Comparison of ENCODE assay signal across 21 cellular contexts in genomic region chr11:3119141-3119821, GRCh38. TPM values are rescaled to one million over a fixed set of nuclear protein-coding genes. Genes with fewer than 3 reads are reported as not detected.
A peak's percentile ranks its signal among the peaks of the same experiment; 100 is the strongest.
DNase-seq lines count a peak whose midpoint lies in the region; ATAC-seq, FAIRE-seq and TF ChIP-seq lines count a peak whose summit lies in the region.
"Had no signal": no experiment of that assay in that cellular context is flagged by ENCODE, and none has a peak within 500 bp of the region (broad histone marks: within the 10 kb centered on the region; RNA-seq: fewer than 3 reads in every experiment).

No MANE protein-coding gene starts in this region.

- no peaks in the 10 kb centered on the region for H3K4me1 ChIP-seq in right lobe of liver
- no peaks in the 10 kb centered on the region for H3K4me1 ChIP-seq in HepG2 (ENCODE audit: insufficient read depth, low read length)
- peaks cover 19% of the 10 kb centered on the region for H3K4me1 ChIP-seq in upper lobe of right lung

- TF ChIP-seq EP300 in HepG2 (IDR thresholded peaks at IDR 0.05; ENCODE audit: low read depth in 2 of 2, low read length in 2 of 2) = no peak
- no peak for TF ChIP-seq EP300 in HepG2 (CRISPR knock-in tag; IDR thresholded peaks at IDR 0.05; ENCODE audit: borderline replicate concordance)

- no peak for FAIRE-seq in HepG2 (lab: Jason Lieb, UNC)
- FAIRE-seq in GM19239 (lab: Jason Lieb, UNC) = no peak
- FAIRE-seq: D721Med, GM12892 had no signal

- H3K4me3 ChIP-seq in right lobe of liver (no peak overlapping the region), HepG2 (replicated peaks in 1 of 3; ENCODE audit: insufficient read depth in 1 of 3, low read depth in 2 of 3, low read length in 3 of 3) (no peak overlapping the region), upper lobe of right lung (no peak overlapping the region)

- ATAC-seq in right lobe of liver (no peak), HepG2 (no peak), upper lobe of right lung (no peak), HG03571 (IDR thresholded peaks at IDR 0.05; ENCODE audit: unreplicated experiment) (no peak)
- ATAC-seq: HCT116 had no signal

- H3K36me3 ChIP-seq in right lobe of liver (no peaks in the 10 kb centered on the region), HepG2 (replicated peaks in 1 of 2; ENCODE audit: control insufficient read depth in 1 of 2, insufficient read depth in 2 of 2, low read length in 2 of 2) (no peaks in the 10 kb centered on the region), upper lobe of right lung (peaks cover 23% of the 10 kb centered on the region)

- peak; percentile 16 to 41 (median 38) for DNase-seq in right lobe of liver
- no peak for DNase-seq in HepG2 (ENCODE audit: low spot score)
- peak; percentile 86 for DNase-seq in chondrocyte (ENCODE audit: low spot score)
- DNase-seq in mesenteric fat pad (ENCODE audit: low spot score) = peak; percentile 75
- peak; percentile 54 for DNase-seq in upper lobe of right lung
- no peak for DNase-seq in stimulated activated naive CD4-positive, alpha-beta T cell (lab: John Stamatoyannopoulos, UW)
- DNase-seq in GM19239 (ENCODE audit: insufficient read length, low spot score) = no peak
- DNase-seq: CD4-positive, alpha-beta memory T cell; DMS79 treated with DMSO at 0.1 percent for 48 hours; GDM1; KBM-7; NCI-H1048; NCI-H226; NCI-H526; OCI-M1 had no signal

- no peak for TF ChIP-seq CTCF in right lobe of liver (IDR thresholded peaks at IDR 0.05)
- TF ChIP-seq CTCF in HepG2 (CRISPR knock-in tag; IDR thresholded peaks at IDR 0.05) = no peak
- no peak for TF ChIP-seq CTCF in chondrocyte (IDR thresholded peaks at IDR 0.05)
- no peak for TF ChIP-seq CTCF in upper lobe of right lung (IDR thresholded peaks at IDR 0.05)

- peaks cover 5% of the 10 kb centered on the region for H3K9me3 Mint-ChIP-seq in chondrocyte (ENCODE audit: low read depth)

- H3K79me2 ChIP-seq in HepG2 (ENCODE audit: insufficient read depth, low read length) = no peaks in the 10 kb centered on the region

- CTCF ChIA-PET in HepG2 (lab: Yijun Ruan, JAX; ENCODE audit: low intra/inter-chr PET ratio, low total read pairs) = no interaction called here

- POLR2A ChIA-PET in HepG2 (lab: Yijun Ruan, JAX) = no interaction called here

- TF ChIP-seq POLR2A in right lobe of liver (IDR thresholded peaks at IDR 0.05) (no peak), HepG2 (IDR thresholded peaks at IDR 0.05; ENCODE audit: insufficient read depth in 1 of 2, low read depth in 2 of 2, low read length in 2 of 2) (no peak)

- no TSS peak for BruUV-seq in HepG2 (replicated peaks; lab: Mats Ljungman, UMichigan)

- peaks cover 23% of the 10 kb centered on the region for H3K4me1 Mint-ChIP-seq in chondrocyte (ENCODE audit: low read depth)
- H3K4me1 Mint-ChIP-seq: B cell; CD4-positive, alpha-beta memory T cell had no signal

- no peak overlapping the region for H2AFZ ChIP-seq in HepG2 (ENCODE audit: low read length)

- no peak overlapping the region for H3K9ac ChIP-seq in HepG2 (ENCODE audit: insufficient read depth, low read depth, low read length)

- no peak for TF ChIP-seq RAD21 in HepG2 (CRISPR knock-in tag; IDR thresholded peaks at IDR 0.05)

- H3K27me3 ChIP-seq in right lobe of liver = no peaks in the 10 kb centered on the region
- H3K27me3 ChIP-seq in HepG2 (ENCODE audit: control insufficient read depth in 1 of 2, insufficient read depth in 2 of 2, low read length in 2 of 2) = peaks cover 7 to 40% of the 10 kb centered on the region in 2 experiments; a peak in 3 of 5 replicates
- no peaks in the 10 kb centered on the region for H3K27me3 ChIP-seq in upper lobe of right lung

- H3K4me3 Mint-ChIP-seq in chondrocyte (ENCODE audit: unreplicated experiment) = no peak overlapping the region
- H3K4me3 Mint-ChIP-seq: B cell; CD4-positive, alpha-beta memory T cell had no signal

- no peak overlapping the region for H3K4me2 ChIP-seq in HepG2 (ENCODE audit: low read depth, low read length)

- H3K36me3 Mint-ChIP-seq in chondrocyte (ENCODE audit: low read depth) = peaks cover 16% of the 10 kb centered on the region

- intact Hi-C loops in right lobe of liver (cut with DNase I) (no loop called here), HepG2 (cut with micrococcal nuclease; ENCODE audit: unreplicated experiment) (loop anchor here (10.0 kb wide), 1 partner anchor 96 kb away; the partner anchor contains the start of gene MRGPRG), upper lobe of right lung (cut with DNase I) (no loop called here)

- H4K20me1 ChIP-seq in HepG2 (ENCODE audit: insufficient read depth, low read length) = no peaks in the 10 kb centered on the region

- H3K27ac ChIP-seq in right lobe of liver (no peak overlapping the region), HepG2 (ENCODE audit: extremely low read length, insufficient read depth, low read length) (no peak overlapping the region), upper lobe of right lung (no peak overlapping the region)
- H3K27ac ChIP-seq: HL-60 had no signal

- WGBS in right lobe of liver (ENCODE audit: insufficient coverage, low coverage, low lambda C conversion rate, missing lambda C conversion rate) = 79% methylated on average over 7 of the region's 14 CpGs
- 2% methylated on average over 5 of the region's 14 CpGs for WGBS in HepG2 (ENCODE audit: low lambda C conversion rate)

- H3K27ac Mint-ChIP-seq in chondrocyte (ENCODE audit: unreplicated experiment) = no peak overlapping the region
- H3K27ac Mint-ChIP-seq: B cell; CD4-positive, alpha-beta memory T cell had no signal

- in situ Hi-C loops in HepG2 (cut with HindIII; ENCODE audit: extremely low pct_ligation_motif_present, low pct_unique_long_range_greater_than_20kb) = no loop called here

- no peaks in the 10 kb centered on the region for H3K27me3 Mint-ChIP-seq in chondrocyte (ENCODE audit: low read depth)
- H3K27me3 Mint-ChIP-seq: B cell; CD4-positive, alpha-beta memory T cell had no signal

- no peaks in the 10 kb centered on the region for H3K9me3 ChIP-seq in right lobe of liver
- peaks cover 10% of the 10 kb centered on the region for H3K9me3 ChIP-seq in HepG2 (ENCODE audit: low read length)
- H3K9me3 ChIP-seq in upper lobe of right lung = peaks cover 5% of the 10 kb centered on the region

TF ChIP-seq in HepG2, 621 proteins besides CTCF, POLR2A, EP300 and RAD21 (continues in another document):
- TF ChIP-seq PHF20 (CRISPR knock-in tag; IDR thresholded peaks at IDR 0.05) (no peak), ZNF780A (CRISPR knock-in tag; IDR thresholded peaks at IDR 0.05) (no peak), ARHGAP35 (CRISPR knock-in tag; IDR thresholded peaks at IDR 0.05; ENCODE audit: borderline replicate concordance) (no peak), SALL1 (CRISPR knock-in tag; IDR thresholded peaks at IDR 0.05) (no peak), ARID2 (CRISPR knock-in tag; IDR thresholded peaks at IDR 0.05; ENCODE audit: borderline replicate concordance) (no peak), AKAP8 (CRISPR knock-in tag; IDR thresholded peaks at IDR 0.05) (no peak), KLF13 (CRISPR knock-in tag; IDR thresholded peaks at IDR 0.05) (no peak), TBX2 (CRISPR knock-in tag; IDR thresholded peaks at IDR 0.05; ENCODE audit: borderline replicate concordance) (no peak), FOXC1 (CRISPR knock-in tag; IDR thresholded peaks at IDR 0.05; ENCODE audit: borderline replicate concordance) (no peak), ZNF766 (CRISPR knock-in tag; IDR thresholded peaks at IDR 0.05; ENCODE audit: borderline replicate concordance) (no peak)

RNA-seq across cellular contexts. Expression of gene OSBPL5, which starts 45.8 kb away (rescaled TPM):
- 1 to 10 TPM; 2.2 to 6.3 (median 3.4) TPM for total RNA-seq in right lobe of liver
- not detected in 2 replicates for total RNA-seq in HepG2 (2016; rRNA removed; fragmentation: Illumina TruSeq; extraction: Trizol)
- 0.26 TPM in 1 of 2 replicates, not detected in the other for total RNA-seq in HepG2 (2016; cell fraction: cytosol; rRNA removed; fragmentation: Illumina TruSeq; extraction: Trizol; ENCODE audit: low read depth)
- total RNA-seq in HepG2 (2016; cell fraction: insoluble cytoplasmic fraction; rRNA removed; fragmentation: Illumina TruSeq; extraction: Trizol) = not detected in 2 replicates
- not detected in 2 replicates for total RNA-seq in HepG2 (2016; cell fraction: membrane; rRNA removed; fragmentation: Illumina TruSeq; extraction: Trizol)
- total RNA-seq in HepG2 (2016; cell fraction: nucleus; rRNA removed; fragmentation: Illumina TruSeq; extraction: Trizol) = not detected in 2 replicates
- not detected in 2 replicates for polyA plus RNA-seq in HepG2 (2011; rRNA removed)
- polyA plus RNA-seq in HepG2 (2011; cell fraction: cytosol; rRNA removed) = not detected in 2 replicates
- 0.34 TPM in 1 of 2 replicates, not detected in the other for polyA plus RNA-seq in HepG2 (2011; cell fraction: nucleus; rRNA removed)
- polyA plus RNA-seq in HepG2 (2012) = not detected in 2 replicates
- polyA plus RNA-seq in HepG2 (2016; cell fraction: cytosol; fragmentation: Illumina TruSeq; extraction: Trizol; ENCODE audit: low read depth) = not detected in 2 replicates
- polyA plus RNA-seq in HepG2 (2016; cell fraction: insoluble cytoplasmic fraction; fragmentation: Illumina TruSeq; extraction: Trizol; ENCODE audit: low read depth) = not detected in 2 replicates
- not detected in 2 replicates for polyA plus RNA-seq in HepG2 (2016; cell fraction: membrane; fragmentation: Illumina TruSeq; extraction: Trizol; ENCODE audit: low read depth)
- not detected in 2 replicates for polyA plus RNA-seq in HepG2 (2016; cell fraction: nucleus; fragmentation: Illumina TruSeq; extraction: Trizol; ENCODE audit: insufficient read depth, low read depth)
- polyA minus RNA-seq in HepG2 (2011; rRNA and poly(A)+ RNA removed; ENCODE audit: low replicate concordance) = 41.3 TPM in 1 of 2 replicates, not detected in the other
- 0.40 and 0.97 TPM in 2 replicates for polyA minus RNA-seq in HepG2 (2011; cell fraction: cytosol; rRNA and poly(A)+ RNA removed)
- not detected in 2 replicates for polyA minus RNA-seq in HepG2 (2011; cell fraction: nucleus; rRNA and poly(A)+ RNA removed)
- total RNA-seq in chondrocyte = 43.9 to 78.9 TPM (median 47.6 TPM) in 3 replicates
- total RNA-seq in mesenteric fat pad = 41.4 TPM
- total RNA-seq in upper lobe of right lung = 52.6 TPM

Comparison
In these comparisons a context has a peak if more than half of its experiments do, and no peak if none do; other contexts are left out.
1. DNase-seq: peak in right lobe of liver (3 of 3), chondrocyte (single experiment), mesenteric fat pad (single experiment) and upper lobe of right lung (single experiment); none in HepG2 (single experiment), stimulated activated naive CD4-positive, alpha-beta T cell (0 of 6) and GM19239 (single experiment).